37 cellular contexts compared by ENCODE assay signal in genomic region chr2:217006217-217006616, GRCh38.
"Had no signal": no experiment of that assay in that cellular context is flagged by ENCODE, and none has a peak within 500 bp of the region (broad histone marks: within the 10 kb centered on the region; RNA-seq: fewer than 3 reads in every experiment).

No MANE protein-coding gene starts in this region.

- H3K36me3 ChIP-seq: adrenal gland, ascending aorta, breast epithelium, cardiac muscle cell, colonic mucosa, gastrocnemius medialis, WERI-Rb-1 had no signal

- H3K4me1 ChIP-seq: breast epithelium, colonic mucosa, foreskin keratinocyte had no signal

- H3K9me3 ChIP-seq: adrenal gland, ascending aorta, breast epithelium, colonic mucosa, gastrocnemius medialis had no signal

- H3K4me3 Mint-ChIP-seq: activated B cell treated with CpG ODN at 0.5 μM for 24 hours; activated CD4-positive, alpha-beta memory T cell treated with anti-CD3 and anti-CD28 coated beads for 36 hours; activated CD8-positive, alpha-beta memory T cell treated with anti-CD3 and anti-CD28 coated beads, Interleukin-2, amount 10 ng/mL, durations not matched to agents 7 days and 5 days; activated CD8-positive, alpha-beta T cell treated with anti-CD3 and anti-CD28 coated beads, Interleukin-2, amount 10 ng/mL, durations not matched to agents 7 days and 5 days; activated naive CD4-positive, alpha-beta T cell treated with anti-CD3 and anti-CD28 coated beads for 36 hours; activated naive CD4-positive, alpha-beta T cell treated with anti-CD3 and anti-CD28 coated beads, Interleukin-2, amount 50 U/mL, for 24 hours; activated naive CD8-positive, alpha-beta T cell treated with anti-CD3 and anti-CD28 coated beads for 36 hours; activated naive CD8-positive, alpha-beta T cell treated with anti-CD3 and anti-CD28 coated beads, Interleukin-2, amount 50 U/mL, for 24 hours; activated T-helper 1 cell treated with anti-CD3 and anti-CD28 coated beads, Interleukin-12 subunit alpha, Interleukin-12 subunit beta, Interleukin-2, Interleukin-4 antibody, amounts not matched to agents 30 ng/mL and 10 ng/mL and 1 ng/mL, durations not matched to agents 14 hours and 24 hours and 36 hours; brain; endodermal cell; T-cell; T-helper 1 cell treated with Interleukin-12 subunit alpha and Interleukin-12 subunit beta and Interleukin-4 antibody, amounts not matched to agents 30 μg/mL and 1 μg/mL, for 36 hours had no signal

- DNase-seq: activated B cell treated with CpG ODN at 0.5 μM for 24 hours; activated CD4-positive, alpha-beta memory T cell treated with anti-CD3 and anti-CD28 coated beads for 36 hours; activated CD4-positive, alpha-beta T cell treated with anti-CD3 and anti-CD28 coated beads for 48 hours; activated CD4-positive, alpha-beta T cell treated with anti-CD3 and anti-CD28 coated beads, Interleukin-2, amount 50 U/mL, for 1 hour; activated CD8-positive, alpha-beta memory T cell treated with anti-CD3 and anti-CD28 coated beads, Interleukin-2, amount 10 ng/mL, durations not matched to agents 7 days and 5 days; activated CD8-positive, alpha-beta memory T cell treated with anti-CD3 and anti-CD28 coated beads, Interleukin-2, amount 50 U/mL, for 4 hours; activated CD8-positive, alpha-beta T cell treated with anti-CD3 and anti-CD28 coated beads, Interleukin-2, amount 10 ng/mL, durations not matched to agents 7 days and 5 days; activated effector memory CD4-positive, alpha-beta T cell treated with anti-CD3 and anti-CD28 coated beads, Interleukin-2, amount 50 U/mL, for 16 hours; activated naive CD4-positive, alpha-beta T cell treated with anti-CD3 and anti-CD28 coated beads for 36 hours; activated naive CD8-positive, alpha-beta T cell treated with anti-CD3 and anti-CD28 coated beads for 36 hours; activated naive CD8-positive, alpha-beta T cell treated with anti-CD3 and anti-CD28 coated beads, Interleukin-2, amount 50 U/mL, for 24 hours; activated T-cell treated with anti-CD3 and anti-CD28 coated beads, Interleukin-2, amount 50 U/mL, for 1 hour; activated T-cell treated with anti-CD3 and anti-CD28 coated beads, Interleukin-2, amount 50 U/mL, for 48 hours; adrenal gland; amygdala; central memory CD4-positive, alpha-beta T cell; cerebellar nuclear complex; colonic mucosa; effector memory CD4-positive, alpha-beta T cell; endodermal cell; foreskin keratinocyte; gastrocnemius medialis; glutamatergic neuron; SW 1271; T-cell; T1000; WERI-Rb-1 had no signal

- H3K4me3 ChIP-seq: adrenal gland, ascending aorta, breast epithelium, cardiac muscle cell, colonic mucosa, gastrocnemius medialis had no signal

- H3K36me3 Mint-ChIP-seq: activated CD4-positive, alpha-beta memory T cell treated with anti-CD3 and anti-CD28 coated beads for 36 hours; activated CD8-positive, alpha-beta memory T cell treated with anti-CD3 and anti-CD28 coated beads, Interleukin-2, amount 10 ng/mL, durations not matched to agents 7 days and 5 days; activated naive CD4-positive, alpha-beta T cell treated with anti-CD3 and anti-CD28 coated beads, Interleukin-2, amount 50 U/mL, for 24 hours; activated naive CD8-positive, alpha-beta T cell treated with anti-CD3 and anti-CD28 coated beads for 36 hours; brain; T-cell had no signal

- H3K27me3 ChIP-seq: adrenal gland, ascending aorta, breast epithelium, cardiac muscle cell, colonic mucosa, foreskin keratinocyte, gastrocnemius medialis had no signal

- ATAC-seq: activated CD4-positive, CD25-positive, alpha-beta regulatory T cell treated with anti-CD3 and anti-CD28 coated beads, Interleukin-2, amount 50 U/mL, for 24 hours; activated CD8-positive, alpha-beta memory T cell treated with anti-CD3 and anti-CD28 coated beads, Interleukin-2, amount 10 ng/mL, durations not matched to agents 7 days and 5 days; activated CD8-positive, alpha-beta T cell treated with anti-CD3 and anti-CD28 coated beads, Interleukin-2, amount 10 ng/mL, durations not matched to agents 7 days and 5 days; activated naive CD8-positive, alpha-beta T cell treated with anti-CD3 and anti-CD28 coated beads, Interleukin-2, amount 50 U/mL, for 24 hours; esophagus mucosa; foreskin keratinocyte; gastrocnemius medialis; T-cell had no signal

- H3K27me3 Mint-ChIP-seq: activated B cell treated with CpG ODN at 0.5 μM for 24 hours; activated CD8-positive, alpha-beta memory T cell treated with anti-CD3 and anti-CD28 coated beads, Interleukin-2, amount 10 ng/mL, durations not matched to agents 7 days and 5 days; brain had no signal

- H3K27ac ChIP-seq: adrenal gland, ascending aorta, breast epithelium, cardiac muscle cell, colonic mucosa, foreskin keratinocyte, gastrocnemius medialis, WERI-Rb-1 had no signal

- H3K9me3 Mint-ChIP-seq: activated B cell treated with CpG ODN at 0.5 μM for 24 hours; activated CD4-positive, alpha-beta memory T cell treated with anti-CD3 and anti-CD28 coated beads for 36 hours; activated naive CD4-positive, alpha-beta T cell treated with anti-CD3 and anti-CD28 coated beads for 36 hours; activated naive CD4-positive, alpha-beta T cell treated with anti-CD3 and anti-CD28 coated beads, Interleukin-2, amount 50 U/mL, for 24 hours; activated naive CD8-positive, alpha-beta T cell treated with anti-CD3 and anti-CD28 coated beads, Interleukin-2, amount 50 U/mL, for 24 hours; activated T-helper 1 cell treated with anti-CD3 and anti-CD28 coated beads, Interleukin-12 subunit alpha, Interleukin-12 subunit beta, Interleukin-2, Interleukin-4 antibody, amounts not matched to agents 30 ng/mL and 10 ng/mL and 1 ng/mL, durations not matched to agents 14 hours and 24 hours and 36 hours; activated T-helper 2 cell treated with anti-CD3 and anti-CD28 coated beads, Interferon-gamma antibody, Interleukin-2, Interleukin-4, amounts not matched to agents 10 μg/mL and 5 μg/mL and 100 μg/mL, durations not matched to agents 14 hours and 24 hours and 36 hours; endodermal cell; T-helper 1 cell treated with Interleukin-12 subunit alpha and Interleukin-12 subunit beta and Interleukin-4 antibody, amounts not matched to agents 30 μg/mL and 1 μg/mL, for 36 hours had no signal

- H3K4me1 Mint-ChIP-seq: activated B cell treated with CpG ODN at 0.5 μM for 24 hours; activated CD8-positive, alpha-beta memory T cell treated with anti-CD3 and anti-CD28 coated beads, Interleukin-2, amount 10 ng/mL, durations not matched to agents 7 days and 5 days; activated naive CD4-positive, alpha-beta T cell treated with anti-CD3 and anti-CD28 coated beads, Interleukin-2, amount 50 U/mL, for 24 hours; activated naive CD8-positive, alpha-beta T cell treated with anti-CD3 and anti-CD28 coated beads for 36 hours; activated naive CD8-positive, alpha-beta T cell treated with anti-CD3 and anti-CD28 coated beads, Interleukin-2, amount 50 U/mL, for 24 hours; endodermal cell; T-cell had no signal

- H3K27ac Mint-ChIP-seq: activated B cell treated with CpG ODN at 0.5 μM for 24 hours; activated CD4-positive, alpha-beta memory T cell treated with anti-CD3 and anti-CD28 coated beads for 36 hours; activated CD8-positive, alpha-beta memory T cell treated with anti-CD3 and anti-CD28 coated beads, Interleukin-2, amount 10 ng/mL, durations not matched to agents 7 days and 5 days; activated CD8-positive, alpha-beta T cell treated with anti-CD3 and anti-CD28 coated beads, Interleukin-2, amount 10 ng/mL, durations not matched to agents 7 days and 5 days; activated naive CD4-positive, alpha-beta T cell treated with anti-CD3 and anti-CD28 coated beads for 36 hours; activated naive CD4-positive, alpha-beta T cell treated with anti-CD3 and anti-CD28 coated beads, Interleukin-2, amount 50 U/mL, for 24 hours; activated naive CD8-positive, alpha-beta T cell treated with anti-CD3 and anti-CD28 coated beads for 36 hours; activated naive CD8-positive, alpha-beta T cell treated with anti-CD3 and anti-CD28 coated beads, Interleukin-2, amount 50 U/mL, for 24 hours; activated T-helper 1 cell treated with anti-CD3 and anti-CD28 coated beads, Interleukin-12 subunit alpha, Interleukin-12 subunit beta, Interleukin-2, Interleukin-4 antibody, amounts not matched to agents 30 ng/mL and 10 ng/mL and 1 ng/mL, durations not matched to agents 14 hours and 24 hours and 36 hours; activated T-helper 2 cell treated with anti-CD3 and anti-CD28 coated beads, Interferon-gamma antibody, Interleukin-2, Interleukin-4, amounts not matched to agents 10 μg/mL and 5 μg/mL and 100 μg/mL, durations not matched to agents 14 hours and 24 hours and 36 hours; endodermal cell; T-cell; T-helper 1 cell treated with Interleukin-12 subunit alpha and Interleukin-12 subunit beta and Interleukin-4 antibody, amounts not matched to agents 30 μg/mL and 1 μg/mL, for 36 hours had no signal
